10 cellular contexts compared by ENCODE assay signal in genomic region chr20:58048096-58048702, GRCh38.
DNase-seq lines count a peak whose midpoint lies in the region; ATAC-seq, FAIRE-seq and TF ChIP-seq lines count a peak whose summit lies in the region.
"Had no signal": no experiment of that assay in that cellular context is flagged by ENCODE, and none has a peak within 500 bp of the region (broad histone marks: within the 10 kb centered on the region; RNA-seq: fewer than 3 reads in every experiment).

No MANE protein-coding gene starts in this region.

- no peak overlapping the region for H3K4me3 ChIP-seq in AG09309 (ENCODE audit: control insufficient read depth, low read depth, low read length)

- no peak overlapping the region for H3K27ac Mint-ChIP-seq in activated CD8-positive, alpha-beta T cell treated with anti-CD3 and anti-CD28 coated beads for 36 hours
- H3K27ac Mint-ChIP-seq: activated naive CD4-positive, alpha-beta T cell treated with anti-CD3 and anti-CD28 coated beads, Interleukin-2, amount 50 U/mL, for 72 hours had no signal

- POLR2A ChIA-PET in activated CD8-positive, alpha-beta T cell treated with anti-CD3 and anti-CD28 coated beads for 36 hours (lab: Charles Lee), result no interaction called here

- DNase-seq in AG09309 (ENCODE audit: low read depth) (peak; percentile 25), HuH-7 (ENCODE audit: low spot score) (peak; percentile 18), islet precursor cell (peak; percentile 79), GM19240 (ENCODE audit: insufficient read length, low spot score) (no peak), D721Med (ENCODE audit: insufficient read length, low spot score) (no peak), DMS53 treated with DMSO at 0.1 percent for 48 hours (lab: John Stamatoyannopoulos, UW; ENCODE audit: unreplicated experiment) (no peak)
- peak; percentile 7 for DNase-seq in activated CD8-positive, alpha-beta T cell treated with anti-CD3 and anti-CD28 coated beads for 36 hours
- DNase-seq: left cardiac atrium had no signal

- peaks cover 11% of the 10 kb centered on the region for H3K9me3 Mint-ChIP-seq in activated CD8-positive, alpha-beta T cell treated with anti-CD3 and anti-CD28 coated beads for 36 hours

- ATAC-seq in activated CD8-positive, alpha-beta T cell treated with anti-CD3 and anti-CD28 coated beads for 36 hours, result no peak
- ATAC-seq in GM21367 (IDR thresholded peaks at IDR 0.05; ENCODE audit: unreplicated experiment), result no peak
- ATAC-seq: activated naive CD4-positive, alpha-beta T cell treated with anti-CD3 and anti-CD28 coated beads, Interleukin-2, amount 50 U/mL, for 72 hours had no signal

- H3K4me3 Mint-ChIP-seq in activated CD8-positive, alpha-beta T cell treated with anti-CD3 and anti-CD28 coated beads for 36 hours, result no peak overlapping the region

- no peak for FAIRE-seq in D721Med (lab: Jason Lieb, UNC)

- CTCF ChIA-PET in activated CD8-positive, alpha-beta T cell treated with anti-CD3 and anti-CD28 coated beads for 36 hours (lab: Charles Lee), result no interaction called here

- TF ChIP-seq CTCF in AG09309 (IDR thresholded peaks at IDR 0.05; ENCODE audit: control insufficient read depth, insufficient read depth, low read depth, low read length, missing control alignments) (no peak), D721Med (IDR thresholded peaks at IDR 0.05; ENCODE audit: insufficient read depth, missing control alignments) (no peak)
- TF ChIP-seq CTCF in activated CD8-positive, alpha-beta T cell treated with anti-CD3 and anti-CD28 coated beads for 36 hours (IDR thresholded peaks at IDR 0.05), result no peak

- peaks cover 10% of the 10 kb centered on the region for H3K27me3 Mint-ChIP-seq in activated CD8-positive, alpha-beta T cell treated with anti-CD3 and anti-CD28 coated beads for 36 hours

- H3K4me1 Mint-ChIP-seq in activated CD8-positive, alpha-beta T cell treated with anti-CD3 and anti-CD28 coated beads for 36 hours (ENCODE audit: low read depth), result no peaks in the 10 kb centered on the region

- H3K36me3 Mint-ChIP-seq in activated CD8-positive, alpha-beta T cell treated with anti-CD3 and anti-CD28 coated beads for 36 hours (ENCODE audit: low read depth), result peaks cover 3% of the 10 kb centered on the region

- intact Hi-C loops in activated CD8-positive, alpha-beta T cell treated with anti-CD3 and anti-CD28 coated beads for 36 hours (cut with micrococcal nuclease), result no loop called here

Comparison
In these comparisons a context has a peak if more than half of its experiments do, and no peak if none do; other contexts are left out.
1. DNase-seq: peak in AG09309 (single experiment), HuH-7 (single experiment), activated CD8-positive, alpha-beta T cell treated with anti-CD3 and anti-CD28 coated beads for 36 hours (single experiment) and islet precursor cell (single experiment); none in GM19240 (single experiment), D721Med (single experiment) and DMS53 treated with DMSO at 0.1 percent for 48 hours (single experiment).